In genomic region chr10:94496646-94497045, GRCh38 we compare ENCODE assay signal across 20 cellular contexts.
"Had no signal": no experiment of that assay in that cellular context is flagged by ENCODE, and none has a peak within 500 bp of the region (broad histone marks: within the 10 kb centered on the region; RNA-seq: fewer than 3 reads in every experiment).

No MANE protein-coding gene starts in this region.

- DNase-seq: activated CD4-positive, alpha-beta memory T cell treated with anti-CD3 and anti-CD28 coated beads for 36 hours; activated CD4-positive, alpha-beta T cell treated with anti-CD3 and anti-CD28 coated beads, Interleukin-2, amount 10 ng/mL, durations not matched to agents 7 days and 5 days; activated CD4-positive, CD25-positive, alpha-beta regulatory T cell; activated CD8-positive, alpha-beta memory T cell treated with anti-CD3 and anti-CD28 coated beads for 24 hours; activated gamma-delta T cell; activated naive CD4-positive, alpha-beta T cell treated with anti-CD3 and anti-CD28 coated beads for 36 hours; activated T-cell treated with anti-CD3 and anti-CD28 coated beads, Interleukin-2, amount 50 U/mL, for 48 hours; NCI-H1105 treated with DMSO at 0.1 percent for 48 hours; NCI-H1436 treated with DMSO at 0.1 percent for 48 hours; NCI-H187; NCI-H2081; NCI-H446; NCI-H524; SIG-M5; T-helper 1 cell had no signal

- H3K36me3 ChIP-seq: brain microvascular endothelial cell, cardiac muscle cell had no signal

- H3K27ac Mint-ChIP-seq: activated CD4-positive, alpha-beta memory T cell treated with anti-CD3 and anti-CD28 coated beads for 36 hours; activated CD4-positive, alpha-beta T cell treated with anti-CD3 and anti-CD28 coated beads, Interleukin-2, amount 10 ng/mL, durations not matched to agents 7 days and 5 days; activated naive CD4-positive, alpha-beta T cell treated with anti-CD3 and anti-CD28 coated beads for 36 hours; activated naive CD8-positive, alpha-beta T cell; activated T-helper 17 cell treated with anti-CD3 and anti-CD28 coated beads, Interleukin-2, amount 50 U/mL, for 72 hours had no signal

- ATAC-seq: activated T-helper 17 cell treated with anti-CD3 and anti-CD28 coated beads, Interleukin-2, amount 50 U/mL, for 72 hours had no signal

- H3K27me3 Mint-ChIP-seq: activated CD4-positive, alpha-beta memory T cell treated with anti-CD3 and anti-CD28 coated beads for 36 hours; activated CD4-positive, alpha-beta T cell treated with anti-CD3 and anti-CD28 coated beads, Interleukin-2, amount 10 ng/mL, durations not matched to agents 7 days and 5 days; activated naive CD8-positive, alpha-beta T cell; activated T-helper 17 cell treated with anti-CD3 and anti-CD28 coated beads, Interleukin-2, amount 50 U/mL, for 72 hours had no signal

- H3K9me3 Mint-ChIP-seq: activated CD4-positive, alpha-beta memory T cell treated with anti-CD3 and anti-CD28 coated beads for 36 hours; activated CD4-positive, alpha-beta T cell treated with anti-CD3 and anti-CD28 coated beads, Interleukin-2, amount 10 ng/mL, durations not matched to agents 7 days and 5 days; activated naive CD4-positive, alpha-beta T cell treated with anti-CD3 and anti-CD28 coated beads for 36 hours; activated T-helper 17 cell treated with anti-CD3 and anti-CD28 coated beads, Interleukin-2, amount 50 U/mL, for 72 hours had no signal

- H3K36me3 Mint-ChIP-seq: activated CD4-positive, alpha-beta memory T cell treated with anti-CD3 and anti-CD28 coated beads for 36 hours; activated naive CD8-positive, alpha-beta T cell had no signal

- H3K4me1 Mint-ChIP-seq: activated CD4-positive, alpha-beta T cell treated with anti-CD3 and anti-CD28 coated beads, Interleukin-2, amount 10 ng/mL, durations not matched to agents 7 days and 5 days; activated T-helper 17 cell treated with anti-CD3 and anti-CD28 coated beads, Interleukin-2, amount 50 U/mL, for 72 hours had no signal

- H3K4me3 Mint-ChIP-seq: activated CD4-positive, alpha-beta memory T cell treated with anti-CD3 and anti-CD28 coated beads for 36 hours; activated CD4-positive, alpha-beta T cell treated with anti-CD3 and anti-CD28 coated beads, Interleukin-2, amount 10 ng/mL, durations not matched to agents 7 days and 5 days; activated naive CD4-positive, alpha-beta T cell treated with anti-CD3 and anti-CD28 coated beads for 36 hours; activated naive CD8-positive, alpha-beta T cell; activated T-helper 17 cell treated with anti-CD3 and anti-CD28 coated beads, Interleukin-2, amount 50 U/mL, for 72 hours had no signal

- H3K27ac ChIP-seq: cardiac muscle cell, VCaP had no signal

- H3K4me3 ChIP-seq: cardiac muscle cell had no signal

- H3K27me3 ChIP-seq: brain microvascular endothelial cell, cardiac muscle cell had no signal
